In genomic region chr7:116306409-116307048, GRCh38 we compare ENCODE assay signal across 14 cellular contexts.
"Had no signal": no experiment of that assay in that cellular context is flagged by ENCODE, and none has a peak within 500 bp of the region (broad histone marks: within the 10 kb centered on the region; RNA-seq: fewer than 3 reads in every experiment).

No MANE protein-coding gene starts in this region.

- H3K4me1 ChIP-seq: prostate gland, tibial artery had no signal

- FAIRE-seq: astrocyte, bronchial epithelial cell, endometrium, urothelium cell line had no signal

- DNase-seq: activated CD4-positive, alpha-beta T cell treated with anti-CD3 and anti-CD28 coated beads, Interleukin-2, amount 50 U/mL, for 4 hours; activated naive CD4-positive, alpha-beta T cell treated with anti-CD3 and anti-CD28 coated beads for 36 hours; dorsolateral prefrontal cortex; nephron progenitor cell; occipital lobe; SW 1271; tibial artery had no signal

- ATAC-seq: activated T-helper 17 cell treated with anti-CD3 and anti-CD28 coated beads, Interleukin-2, amount 50 U/mL, for 72 hours; stimulated activated effector memory CD8-positive, alpha-beta T cell treated with anti-CD3 and anti-CD28 coated beads, Interleukin-12 subunit alpha, Interleukin-12 subunit beta, amount 100 ng/mL, for 72 hours had no signal

- H3K27me3 ChIP-seq: tibial artery had no signal

- H3K36me3 Mint-ChIP-seq: stimulated activated effector memory CD8-positive, alpha-beta T cell treated with anti-CD3 and anti-CD28 coated beads, Interleukin-12 subunit alpha, Interleukin-12 subunit beta, amount 100 ng/mL, for 72 hours had no signal

- H3K9me3 Mint-ChIP-seq: activated naive CD4-positive, alpha-beta T cell treated with anti-CD3 and anti-CD28 coated beads for 36 hours; activated T-helper 17 cell treated with anti-CD3 and anti-CD28 coated beads, Interleukin-2, amount 50 U/mL, for 72 hours; nephron progenitor cell; stimulated activated effector memory CD8-positive, alpha-beta T cell treated with anti-CD3 and anti-CD28 coated beads, Interleukin-12 subunit alpha, Interleukin-12 subunit beta, amount 100 ng/mL, for 72 hours had no signal

- H3K27ac Mint-ChIP-seq: activated naive CD4-positive, alpha-beta T cell treated with anti-CD3 and anti-CD28 coated beads for 36 hours; activated T-helper 17 cell treated with anti-CD3 and anti-CD28 coated beads, Interleukin-2, amount 50 U/mL, for 72 hours; nephron progenitor cell; stimulated activated effector memory CD8-positive, alpha-beta T cell treated with anti-CD3 and anti-CD28 coated beads, Interleukin-12 subunit alpha, Interleukin-12 subunit beta, amount 100 ng/mL, for 72 hours had no signal

- H3K36me3 ChIP-seq: prostate gland, tibial artery had no signal

- H3K4me1 Mint-ChIP-seq: activated T-helper 17 cell treated with anti-CD3 and anti-CD28 coated beads, Interleukin-2, amount 50 U/mL, for 72 hours; nephron progenitor cell; stimulated activated effector memory CD8-positive, alpha-beta T cell treated with anti-CD3 and anti-CD28 coated beads, Interleukin-12 subunit alpha, Interleukin-12 subunit beta, amount 100 ng/mL, for 72 hours had no signal

- H3K27ac ChIP-seq: dorsolateral prefrontal cortex, prostate gland, tibial artery had no signal

- H3K4me3 ChIP-seq: dorsolateral prefrontal cortex, prostate gland, tibial artery had no signal

- H3K4me3 Mint-ChIP-seq: activated naive CD4-positive, alpha-beta T cell treated with anti-CD3 and anti-CD28 coated beads for 36 hours; activated T-helper 17 cell treated with anti-CD3 and anti-CD28 coated beads, Interleukin-2, amount 50 U/mL, for 72 hours; nephron progenitor cell; stimulated activated effector memory CD8-positive, alpha-beta T cell treated with anti-CD3 and anti-CD28 coated beads, Interleukin-12 subunit alpha, Interleukin-12 subunit beta, amount 100 ng/mL, for 72 hours had no signal

- H3K9me3 ChIP-seq: prostate gland, tibial artery had no signal
